1 cellular context compared by ENCODE assay signal in the genomic region with DNA sequence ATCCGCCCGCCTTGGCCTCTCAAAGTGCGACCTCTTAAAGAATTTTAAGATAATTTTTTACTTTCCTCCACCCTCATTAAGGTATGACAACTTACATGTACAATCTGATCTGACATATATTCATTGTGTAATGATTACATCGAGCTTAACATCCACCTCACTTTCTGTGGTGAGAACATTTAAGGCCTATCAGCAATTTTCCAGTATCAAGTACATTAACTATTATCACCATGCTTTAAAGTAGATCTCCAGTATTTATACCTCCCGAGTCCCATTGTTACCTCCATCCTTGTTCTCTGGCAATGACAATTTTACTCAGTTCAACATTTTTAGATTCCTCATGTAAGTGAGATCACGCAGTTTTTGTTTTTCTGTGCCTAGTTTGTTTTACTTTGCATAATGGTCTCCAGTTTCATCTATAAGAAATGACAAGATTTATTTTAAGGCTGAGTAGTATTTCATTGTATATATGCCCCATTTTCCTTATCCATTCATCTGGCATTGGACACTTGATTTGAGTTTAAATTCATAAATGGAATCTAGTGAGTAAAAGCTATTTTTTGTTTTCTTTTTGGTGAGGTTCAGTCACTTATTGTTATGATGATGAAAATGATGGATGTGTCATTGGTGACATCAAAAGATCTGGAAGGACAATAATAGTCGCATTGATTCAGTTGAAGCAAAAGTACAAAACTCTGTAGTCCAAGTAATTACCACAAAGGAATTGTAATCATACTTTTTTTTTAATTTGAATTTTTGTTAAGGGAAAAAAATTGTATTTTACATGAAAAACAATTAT.
TF ChIP-seq lines count a peak whose summit lies in the region.

No MANE protein-coding gene starts in this region.

TF ChIP-seq in K562, 482 proteins besides CTCF, POLR2A, EP300 and RAD21 (continued from another document):
- TF ChIP-seq, protein P1, sequence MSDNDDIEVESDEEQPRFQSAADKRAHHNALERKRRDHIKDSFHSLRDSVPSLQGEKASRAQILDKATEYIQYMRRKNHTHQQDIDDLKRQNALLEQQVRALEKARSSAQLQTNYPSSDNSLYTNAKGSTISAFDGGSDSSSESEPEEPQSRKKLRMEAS (CRISPR knock-in tag; IDR thresholded peaks at IDR 0.05), result no peak
- no peak for TF ChIP-seq SAFB2 (IDR thresholded peaks at IDR 0.05; ENCODE audit: borderline replicate concordance, low read depth, low read length, severe bottlenecking)
- TF ChIP-seq, protein P2, sequence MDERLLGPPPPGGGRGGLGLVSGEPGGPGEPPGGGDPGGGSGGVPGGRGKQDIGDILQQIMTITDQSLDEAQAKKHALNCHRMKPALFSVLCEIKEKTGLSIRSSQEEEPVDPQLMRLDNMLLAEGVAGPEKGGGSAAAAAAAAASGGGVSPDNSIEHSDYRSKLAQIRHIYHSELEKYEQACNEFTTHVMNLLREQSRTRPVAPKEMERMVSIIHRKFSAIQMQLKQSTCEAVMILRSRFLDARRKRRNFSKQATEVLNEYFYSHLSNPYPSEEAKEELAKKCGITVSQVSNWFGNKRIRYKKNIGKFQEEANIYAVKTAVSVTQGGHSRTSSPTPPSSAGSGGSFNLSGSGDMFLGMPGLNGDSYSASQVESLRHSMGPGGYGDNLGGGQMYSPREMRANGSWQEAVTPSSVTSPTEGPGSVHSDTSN (CRISPR knock-in tag; IDR thresholded peaks at IDR 0.05; ENCODE audit: low read depth), result no peak
- TF ChIP-seq, protein P2 (tag; conservative IDR thresholded peaks at IDR 0.05; ENCODE audit: low read depth), result peak; percentile 55; the same call in 1 of the 2 replicates
- 0 out of 2 replicates have a peak, but pooled peaks have one; percentile 41 for TF ChIP-seq XRCC3 (IDR thresholded peaks at IDR 0.05)
- peak; percentile 48; the same call in 1 of the 2 replicates for TF ChIP-seq ZNF431 (CRISPR knock-in tag; IDR thresholded peaks at IDR 0.05)
- no peak for TF ChIP-seq ERF (CRISPR knock-in tag; IDR thresholded peaks at IDR 0.05)
- TF ChIP-seq SMARCA4 (IDR thresholded peaks at IDR 0.05), result 0 out of 2 replicates have a peak, but pooled peaks have one; percentile 5
- TF ChIP-seq SNIP1 (IDR thresholded peaks at IDR 0.05; ENCODE audit: low read depth), result no peak
- TF ChIP-seq ZNF316 (IDR thresholded peaks at IDR 0.05), result peak; percentile 89
- TF ChIP-seq, protein P3, sequence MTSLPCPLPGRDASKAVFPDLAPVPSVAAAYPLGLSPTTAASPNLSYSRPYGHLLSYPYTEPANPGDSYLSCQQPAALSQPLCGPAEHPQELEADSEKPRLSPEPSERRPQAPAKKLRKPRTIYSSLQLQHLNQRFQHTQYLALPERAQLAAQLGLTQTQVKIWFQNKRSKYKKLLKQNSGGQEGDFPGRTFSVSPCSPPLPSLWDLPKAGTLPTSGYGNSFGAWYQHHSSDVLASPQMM (CRISPR knock-in tag; IDR thresholded peaks at IDR 0.05), result no peak
- peak; percentile 51; the same call in 1 of the 2 replicates for TF ChIP-seq NCOA6 (IDR thresholded peaks at IDR 0.05)
- TF ChIP-seq, protein P4, sequence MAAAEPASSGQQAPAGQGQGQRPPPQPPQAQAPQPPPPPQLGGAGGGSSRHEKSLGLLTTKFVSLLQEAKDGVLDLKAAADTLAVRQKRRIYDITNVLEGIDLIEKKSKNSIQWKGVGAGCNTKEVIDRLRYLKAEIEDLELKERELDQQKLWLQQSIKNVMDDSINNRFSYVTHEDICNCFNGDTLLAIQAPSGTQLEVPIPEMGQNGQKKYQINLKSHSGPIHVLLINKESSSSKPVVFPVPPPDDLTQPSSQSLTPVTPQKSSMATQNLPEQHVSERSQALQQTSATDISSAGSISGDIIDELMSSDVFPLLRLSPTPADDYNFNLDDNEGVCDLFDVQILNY (CRISPR knock-in tag; IDR thresholded peaks at IDR 0.05), result no peak
- TF ChIP-seq NFXL1 (CRISPR knock-in tag; IDR thresholded peaks at IDR 0.05), result no peak
- TF ChIP-seq U2AF1 (optimal IDR thresholded peaks at IDR 0.05; ENCODE audit: low read depth, low read length), result peak; percentile 70
- TF ChIP-seq TAF7 (tag; IDR thresholded peaks at IDR 0.05), result no peak
- TF ChIP-seq KAT2B (IDR thresholded peaks at IDR 0.05; ENCODE audit: low read depth, low read length), result no peak
